Comparison of ENCODE assay signal across 13 cellular contexts in genomic region chr16:56912746-56913703, GRCh38. TPM values are rescaled to one million over a fixed set of nuclear protein-coding genes. Genes with fewer than 3 reads are reported as not detected.
A peak's percentile ranks its signal among the peaks of the same experiment; 100 is the strongest.
DNase-seq lines count a peak whose midpoint lies in the region; ATAC-seq and TF ChIP-seq lines count a peak whose summit lies in the region.
"Had no signal": no experiment of that assay in that cellular context is flagged by ENCODE, and none has a peak within 500 bp of the region (broad histone marks: within the 10 kb centered on the region; RNA-seq: fewer than 3 reads in every experiment).

No MANE protein-coding gene starts in this region.

- H3K36me3 Mint-ChIP-seq in CD14-positive monocyte, result peaks cover 3 to 10% of the 10 kb centered on the region in 2 donors

- H3K4me3 ChIP-seq in epithelial cell of esophagus (ENCODE audit: low read length), result no peak overlapping the region
- no peak overlapping the region for H3K4me3 ChIP-seq in parathyroid adenoma (ENCODE audit: low read depth, low read length)

- H3K4me3 Mint-ChIP-seq in CD14-positive monocyte, result peak overlapping the region in 1 of 2 donors; percentile 53
- H3K4me3 Mint-ChIP-seq: activated T-cell treated with anti-CD3 and anti-CD28 coated beads, Interleukin-2, amount 50 U/mL, for 24 hours had no signal

- H3K27me3 Mint-ChIP-seq in CD14-positive monocyte (ENCODE audit: low read depth in 3 of 3), result peaks cover 4 to 9% (median 4%) of the 10 kb centered on the region in 3 donors
- H3K27me3 Mint-ChIP-seq: activated T-cell treated with anti-CD3 and anti-CD28 coated beads, Interleukin-2, amount 50 U/mL, for 24 hours had no signal

- ATAC-seq in HG03469 (IDR thresholded peaks at IDR 0.05; ENCODE audit: unreplicated experiment), result no peak
- ATAC-seq: HCT116 had no signal

- H3K9me3 Mint-ChIP-seq in CD14-positive monocyte, result peaks cover 0 to 2% (median 0%) of the 10 kb centered on the region in 7 donors

- peak overlapping the region; percentile 51 for H3K27ac ChIP-seq in parathyroid adenoma
- H3K27ac ChIP-seq: HL-60 had no signal

- peak overlapping the region; percentile 64 for H2AFZ ChIP-seq in parathyroid adenoma

- H3K4me1 ChIP-seq in parathyroid adenoma, result peaks cover 11% of the 10 kb centered on the region

- intact Hi-C loops in CD14-positive monocyte (cut with micrococcal nuclease), result loop anchor here in 1 of 2 donors (1.0 kb wide), 1 partner anchor 10 kb away; no protein-coding TSS in a partner anchor

- H3K36me3 ChIP-seq in parathyroid adenoma (ENCODE audit: control insufficient read depth, insufficient read depth, low read length), result no peaks in the 10 kb centered on the region

- no peaks in the 10 kb centered on the region for H3K9me3 ChIP-seq in parathyroid adenoma (ENCODE audit: control insufficient read depth, low read length)

- peaks cover 75% of the 10 kb centered on the region for H3K4me1 Mint-ChIP-seq in CD14-positive monocyte

- no peak for DNase-seq in CD14-positive monocyte (ENCODE audit: low spot score)
- peak; percentile 35 for DNase-seq in NCI-H226
- DNase-seq in epithelial cell of esophagus (ENCODE audit: low read depth), result peak; percentile 91
- no peak for DNase-seq in SW 1271 (lab: John Stamatoyannopoulos, UW)
- DNase-seq in NCI-H1417 treated with DMSO at 0.1 percent for 48 hours (lab: John Stamatoyannopoulos, UW), result no peak
- no peak for DNase-seq in activated gamma-delta T cell treated with Interleukin-2 at 50 U/mL for 16 hours
- DNase-seq: activated T-cell treated with anti-CD3 and anti-CD28 coated beads, Interleukin-2, amount 50 U/mL, for 24 hours; effector CD4-positive, alpha-beta T cell; NCI-H2227 treated with DMSO at 0.1 percent for 48 hours had no signal

- no peak overlapping the region for H3K4me2 ChIP-seq in parathyroid adenoma (ENCODE audit: low read length)

- no peak for TF ChIP-seq CTCF in CD14-positive monocyte (IDR thresholded peaks at IDR 0.05)
- TF ChIP-seq CTCF in epithelial cell of esophagus (IDR thresholded peaks at IDR 0.05; ENCODE audit: insufficient read depth, low read depth, low read length, missing control alignments), result no peak
- no peak for TF ChIP-seq CTCF in parathyroid adenoma (IDR thresholded peaks at IDR 0.05)

- no peak overlapping the region for H3K9ac ChIP-seq in parathyroid adenoma

- no peaks in the 10 kb centered on the region for H3K27me3 ChIP-seq in parathyroid adenoma (ENCODE audit: control insufficient read depth, insufficient read depth, low read length)

- peak overlapping the region in 6 of 7 donors; percentile 25 to 94 (median 78) for H3K27ac Mint-ChIP-seq in CD14-positive monocyte
- H3K27ac Mint-ChIP-seq: activated T-cell treated with anti-CD3 and anti-CD28 coated beads, Interleukin-2, amount 50 U/mL, for 24 hours had no signal

- no peaks in the 10 kb centered on the region for H3K79me2 ChIP-seq in parathyroid adenoma

RNA-seq across cellular contexts. Expression of gene HERPUD1, which starts 18.9 kb away (rescaled TPM):
- polyA plus RNA-seq in CD14-positive monocyte, result 100 to 1,000 TPM; 179 to 186 TPM

RNA-seq across cellular contexts. Expression of gene SLC12A3, which starts 48.0 kb away (rescaled TPM):
- not detected for polyA plus RNA-seq in CD14-positive monocyte

RNA-seq across cellular contexts. Expression of gene CETP, which starts 48.7 kb away (rescaled TPM):
- 1 to 10 TPM; 1.3 to 2.1 TPM for polyA plus RNA-seq in CD14-positive monocyte

Comparison
In these comparisons a context has a peak if more than half of its experiments do, and no peak if none do; other contexts are left out.
1. DNase-seq: peak in NCI-H226 (single experiment) and epithelial cell of esophagus (single experiment); none in CD14-positive monocyte (single experiment), SW 1271 (0 of 2), NCI-H1417 treated with DMSO at 0.1 percent for 48 hours (single experiment) and activated gamma-delta T cell treated with Interleukin-2 at 50 U/mL for 16 hours (single experiment).